ENCODE assay signal across 18 cellular contexts in the genomic region with DNA sequence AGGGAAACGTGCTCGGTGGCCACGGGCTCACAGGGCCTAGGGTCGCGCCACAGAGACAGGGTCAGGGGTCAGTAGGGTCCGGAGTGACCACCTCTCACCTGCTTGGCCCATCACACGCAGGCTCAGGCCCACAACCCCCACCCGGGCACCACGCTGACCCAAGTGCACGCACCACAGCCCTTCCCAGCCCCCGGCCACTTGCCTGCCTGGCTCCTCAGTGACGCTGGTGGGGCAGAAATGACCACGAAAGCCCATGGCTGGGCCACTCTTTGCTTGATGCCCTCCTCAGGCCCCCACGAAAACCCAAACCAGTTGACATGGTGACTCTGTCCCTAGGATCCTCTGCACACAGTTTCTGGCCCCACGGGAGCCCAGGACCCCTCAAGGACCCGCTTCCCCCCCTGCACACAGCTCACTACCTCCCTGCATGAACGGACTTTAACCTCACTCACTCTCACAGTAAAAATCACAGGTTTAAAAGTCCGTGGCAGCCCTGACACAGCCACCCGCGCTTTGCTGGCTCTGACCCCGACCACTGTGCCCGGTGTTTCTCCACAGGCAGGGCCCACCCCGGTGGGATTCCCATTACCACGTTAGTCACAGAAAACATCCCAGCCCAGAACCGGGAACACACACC. TPM values are rescaled to one million over a fixed set of nuclear protein-coding genes. Genes with fewer than 3 reads are reported as not detected.
DNase-seq lines count a peak whose midpoint lies in the region; ATAC-seq and TF ChIP-seq lines count a peak whose summit lies in the region.
"Had no signal": no experiment of that assay in that cellular context is flagged by ENCODE, and none has a peak within 500 bp of the region (broad histone marks: within the 10 kb centered on the region; RNA-seq: fewer than 3 reads in every experiment).

No MANE protein-coding gene starts in this region.

- RAD21 ChIA-PET in HCT116 (lab: Charles Lee; ENCODE audit: low non-redundant PET in 1 of 2, low total read pairs in 2 of 2, uncharacterized antibody in 2 of 2, unreplicated experiment in 2 of 2): no interaction called here

- intact Hi-C loops in A673 (cut with micrococcal nuclease; ENCODE audit: unreplicated experiment): no loop called here
- intact Hi-C loops in HCT116 (cut with micrococcal nuclease): no loop called here
- intact Hi-C loops in posterior vena cava (cut with DNase I): no loop called here

- H3K27ac ChIP-seq in A673 (ENCODE audit: low read depth, low read length, poor library complexity, severe bottlenecking): peak overlapping the region; percentile 67
- H3K27ac ChIP-seq in HCT116 (ENCODE audit: low read depth, low read length): peak overlapping the region; percentile 91
- H3K27ac ChIP-seq: cardiac muscle cell had no signal

- H3K4me3 ChIP-seq in A673 (ENCODE audit: low read depth, low read length, poor library complexity, severe bottlenecking): no peak overlapping the region
- no peak overlapping the region for H3K4me3 ChIP-seq in HCT116 (replicated peaks in 1 of 2; ENCODE audit: low read depth in 1 of 2, low read length in 2 of 2)
- H3K4me3 ChIP-seq: cardiac muscle cell, hepatocyte had no signal

- H3K79me2 ChIP-seq in HCT116 (ENCODE audit: insufficient read depth, low read length): peaks cover 52% of the 10 kb centered on the region

- TF ChIP-seq CTCF in A673 (conservative IDR thresholded peaks at IDR 0.05; ENCODE audit: low read depth, low read length) (no peak), HCT116 (IDR thresholded peaks at IDR 0.05 in 2 of 3, conservative IDR thresholded peaks at IDR 0.05 in 1 of 3; ENCODE audit: borderline replicate concordance in 1 of 3, insufficient read depth in 1 of 3, low read depth in 2 of 3, low read length in 2 of 3) (no peak)

- peaks cover 20 to 27% of the 10 kb centered on the region in 2 donors for H3K4me1 Mint-ChIP-seq in immature natural killer cell

- H3K27me3 ChIP-seq in A673 (replicated peaks; ENCODE audit: insufficient read depth, low read depth, low read length, poor library complexity): no peaks in the 10 kb centered on the region
- H3K27me3 ChIP-seq in HCT116 (ENCODE audit: insufficient read depth, low read length): no peaks in the 10 kb centered on the region
- H3K27me3 ChIP-seq: cardiac muscle cell, hepatocyte had no signal

- H3K4me2 ChIP-seq in HCT116 (ENCODE audit: low read length): no peak overlapping the region
- H3K4me2 ChIP-seq: hepatocyte had no signal

- H3K4me1 ChIP-seq in A673 (ENCODE audit: insufficient read depth, low read length, poor library complexity, severe bottlenecking) (no peaks in the 10 kb centered on the region), HCT116 (ENCODE audit: control insufficient read depth in 1 of 2, insufficient read depth in 2 of 2, low read length in 2 of 2) (peaks cover 18 to 28% of the 10 kb centered on the region in 2 experiments)

- H2AFZ ChIP-seq in HCT116 (ENCODE audit: low read depth, low read length, poor library complexity, severe bottlenecking): no peak overlapping the region
- H2AFZ ChIP-seq: hepatocyte had no signal

- H3K9me2 ChIP-seq in HCT116 (ENCODE audit: insufficient read depth): no peaks in the 10 kb centered on the region

- H3K4me3 Mint-ChIP-seq in immature natural killer cell: no peak overlapping the region
- H3K4me3 Mint-ChIP-seq: activated T-cell treated with anti-CD3 and anti-CD28 coated beads, Interleukin-2, amount 50 U/mL, for 72 hours; effector memory CD8-positive, alpha-beta T cell; stimulated activated naive CD8-positive, alpha-beta T cell treated with anti-CD3 and anti-CD28 coated beads, Interleukin-15, amount 100 ng/mL, for 72 hours had no signal

- H3K27ac Mint-ChIP-seq in immature natural killer cell: peak overlapping the region in 4 of 6 donors; percentile 45 to 83 (median 64)
- H3K27ac Mint-ChIP-seq: activated T-cell treated with anti-CD3 and anti-CD28 coated beads, Interleukin-2, amount 50 U/mL, for 72 hours had no signal

- CTCF ChIA-PET in A673 (lab: Charles Lee) (no interaction called here), HCT116 (lab: Charles Lee) (no interaction called here)

- peaks cover 51% of the 10 kb centered on the region for H3K36me3 ChIP-seq in A673 (ENCODE audit: insufficient read depth, low read length, poor library complexity, severe bottlenecking)
- peaks cover 7 to 57% of the 10 kb centered on the region in 2 experiments for H3K36me3 ChIP-seq in HCT116 (ENCODE audit: control insufficient read depth in 1 of 2, insufficient read depth in 2 of 2, low read length in 2 of 2)

- no peak overlapping the region for H3K9ac ChIP-seq in HCT116 (ENCODE audit: low read length)

- POLR2A ChIA-PET in A673 (lab: Charles Lee; ENCODE audit: low non-redundant PET) (no interaction called here), HCT116 (lab: Charles Lee) (no interaction called here)

- peaks cover 0 to 6% (median 4%) of the 10 kb centered on the region in 3 donors for H3K36me3 Mint-ChIP-seq in immature natural killer cell

- H4K20me1 ChIP-seq in HCT116 (ENCODE audit: insufficient read depth): no peaks in the 10 kb centered on the region

- ATAC-seq in HCT116 (no peak), HG03159 (IDR thresholded peaks at IDR 0.05; ENCODE audit: unreplicated experiment) (no peak)
- ATAC-seq: activated T-cell treated with anti-CD3 and anti-CD28 coated beads, Interleukin-2, amount 50 U/mL, for 72 hours; effector memory CD8-positive, alpha-beta T cell; stimulated activated naive CD8-positive, alpha-beta T cell treated with anti-CD3 and anti-CD28 coated beads, Interleukin-15, amount 100 ng/mL, for 72 hours had no signal

- no peaks in the 10 kb centered on the region for H3K9me3 Mint-ChIP-seq in immature natural killer cell
- H3K9me3 Mint-ChIP-seq: activated T-cell treated with anti-CD3 and anti-CD28 coated beads, Interleukin-2, amount 50 U/mL, for 72 hours; effector memory CD8-positive, alpha-beta T cell; stimulated activated naive CD8-positive, alpha-beta T cell treated with anti-CD3 and anti-CD28 coated beads, Interleukin-15, amount 100 ng/mL, for 72 hours had no signal

- TF ChIP-seq RAD21 in HCT116 (IDR thresholded peaks at IDR 0.05; ENCODE audit: low read depth): no peak

- no peak for DNase-seq in A673 (ENCODE audit: low spot score)
- DNase-seq in HCT116 (ENCODE audit: low read depth, low spot score): no peak
- no peak for DNase-seq in immature natural killer cell
- DNase-seq in posterior vena cava (ENCODE audit: low spot score): peak; percentile 73
- no peak for DNase-seq in NCI-H2107 treated with DMSO at 0.1 percent for 48 hours (lab: John Stamatoyannopoulos, UW; ENCODE audit: unreplicated experiment)
- no peak for DNase-seq in NCI-H2029 (lab: John Stamatoyannopoulos, UW)
- no peak for DNase-seq in SW480 (ENCODE audit: low spot score)
- DNase-seq: activated CD4-positive, alpha-beta T cell treated with anti-CD3 and anti-CD28 coated beads, Interleukin-2, amount 50 U/mL, for 48 hours; activated T-cell treated with anti-CD3 and anti-CD28 coated beads, Interleukin-2, amount 50 U/mL, for 72 hours; effector memory CD8-positive, alpha-beta T cell; GF-D8; kidney glomerular epithelial cell; NCI-H187; stimulated activated naive CD8-positive, alpha-beta T cell treated with anti-CD3 and anti-CD28 coated beads, Interleukin-15, amount 100 ng/mL, for 72 hours had no signal

- H3K9me3 ChIP-seq in A673 (ENCODE audit: low read depth, low read length, poor library complexity, severe bottlenecking) (no peaks in the 10 kb centered on the region), HCT116 (ENCODE audit: control insufficient read depth in 1 of 2, insufficient read depth in 1 of 2, low read depth in 1 of 2, low read length in 2 of 2) (no peaks in the 10 kb centered on the region)

- BruUV-seq in A673 (replicated peaks; lab: Mats Ljungman, UMichigan) (no TSS peak), HCT116 (replicated peaks; lab: Mats Ljungman, UMichigan) (no TSS peak)

- H3K27me3 Mint-ChIP-seq in immature natural killer cell (ENCODE audit: low read depth in 3 of 3): peaks cover 0 to 6% (median 3%) of the 10 kb centered on the region in 3 donors
- H3K27me3 Mint-ChIP-seq: effector memory CD8-positive, alpha-beta T cell; progenitor cell of endocrine pancreas; stimulated activated naive CD8-positive, alpha-beta T cell treated with anti-CD3 and anti-CD28 coated beads, Interleukin-15, amount 100 ng/mL, for 72 hours had no signal

- TF ChIP-seq POLR2A in HCT116 (IDR thresholded peaks at IDR 0.05; ENCODE audit: borderline replicate concordance, extremely low read depth, insufficient read depth, insufficient read length): no peak

TF ChIP-seq in HCT116, 20 proteins besides CTCF, POLR2A, EP300 and RAD21 (continues in another document):
- no peak for TF ChIP-seq SRF (IDR thresholded peaks at IDR 0.05; ENCODE audit: low read depth)
- TF ChIP-seq, protein P1, sequence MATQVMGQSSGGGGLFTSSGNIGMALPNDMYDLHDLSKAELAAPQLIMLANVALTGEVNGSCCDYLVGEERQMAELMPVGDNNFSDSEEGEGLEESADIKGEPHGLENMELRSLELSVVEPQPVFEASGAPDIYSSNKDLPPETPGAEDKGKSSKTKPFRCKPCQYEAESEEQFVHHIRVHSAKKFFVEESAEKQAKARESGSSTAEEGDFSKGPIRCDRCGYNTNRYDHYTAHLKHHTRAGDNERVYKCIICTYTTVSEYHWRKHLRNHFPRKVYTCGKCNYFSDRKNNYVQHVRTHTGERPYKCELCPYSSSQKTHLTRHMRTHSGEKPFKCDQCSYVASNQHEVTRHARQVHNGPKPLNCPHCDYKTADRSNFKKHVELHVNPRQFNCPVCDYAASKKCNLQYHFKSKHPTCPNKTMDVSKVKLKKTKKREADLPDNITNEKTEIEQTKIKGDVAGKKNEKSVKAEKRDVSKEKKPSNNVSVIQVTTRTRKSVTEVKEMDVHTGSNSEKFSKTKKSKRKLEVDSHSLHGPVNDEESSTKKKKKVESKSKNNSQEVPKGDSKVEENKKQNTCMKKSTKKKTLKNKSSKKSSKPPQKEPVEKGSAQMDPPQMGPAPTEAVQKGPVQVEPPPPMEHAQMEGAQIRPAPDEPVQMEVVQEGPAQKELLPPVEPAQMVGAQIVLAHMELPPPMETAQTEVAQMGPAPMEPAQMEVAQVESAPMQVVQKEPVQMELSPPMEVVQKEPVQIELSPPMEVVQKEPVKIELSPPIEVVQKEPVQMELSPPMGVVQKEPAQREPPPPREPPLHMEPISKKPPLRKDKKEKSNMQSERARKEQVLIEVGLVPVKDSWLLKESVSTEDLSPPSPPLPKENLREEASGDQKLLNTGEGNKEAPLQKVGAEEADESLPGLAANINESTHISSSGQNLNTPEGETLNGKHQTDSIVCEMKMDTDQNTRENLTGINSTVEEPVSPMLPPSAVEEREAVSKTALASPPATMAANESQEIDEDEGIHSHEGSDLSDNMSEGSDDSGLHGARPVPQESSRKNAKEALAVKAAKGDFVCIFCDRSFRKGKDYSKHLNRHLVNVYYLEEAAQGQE (IDR thresholded peaks at IDR 0.05; ENCODE audit: low read depth): no peak
- TF ChIP-seq EZH2 (IDR thresholded peaks at IDR 0.05): no peak

RNA-seq across cellular contexts. Expression of a gene that starts 20.7 kb away (rescaled TPM):
- total RNA-seq in A673 (2021) (81.3 and 86.2 TPM in 2 replicates), HCT116 (2021; ENCODE audit: unreplicated experiment) (93.4 TPM), posterior vena cava (10 to 100 TPM; 60.0 to 63.5 TPM)
- 51.9 and 64.0 TPM in 2 replicates for polyA plus RNA-seq in HCT116 (2012)
- polyA plus RNA-seq in immature natural killer cell: 10 to 100 TPM; 30.9 to 53.3 (median 37.3) TPM

RNA-seq across cellular contexts. Expression of a gene that starts 33.4 kb away (rescaled TPM):
- total RNA-seq in A673 (2021) (56.1 and 58.9 TPM in 2 replicates), HCT116 (2021; ENCODE audit: unreplicated experiment) (61.0 TPM), posterior vena cava (10 to 100 TPM; 29.2 to 37.7 TPM)
- polyA plus RNA-seq in HCT116 (2012): 34.7 and 38.4 TPM in 2 replicates
- 10 to 100 TPM in 2 of 3 donors, 1 to 10 TPM in 1; 1.6 to 32.6 (median 14.9) TPM for polyA plus RNA-seq in immature natural killer cell
